Comparison of ENCODE assay signal across 8 cellular contexts in genomic region chr22:44697423-44698179, GRCh38. TPM values are rescaled to one million over a fixed set of nuclear protein-coding genes. Genes with fewer than 3 reads are reported as not detected.
A peak's percentile ranks its signal among the peaks of the same experiment; 100 is the strongest.
DNase-seq lines count a peak whose midpoint lies in the region; ATAC-seq, FAIRE-seq and TF ChIP-seq lines count a peak whose summit lies in the region.

No MANE protein-coding gene starts in this region.

- in situ Hi-C loops in Caki2 (cut with HindIII; ENCODE audit: low pct_unique_long_range_greater_than_20kb, low sequenced_read_pairs), result no loop called here

- intact Hi-C loops in left cardiac atrium (cut with DNase I), result loop anchor here (1.0 to 5.0 kb wide), 2 partner anchors 38 to 40 kb away; no protein-coding TSS in a partner anchor
- intact Hi-C loops in sigmoid colon (cut with DNase I), result loop anchor here (1.0 kb wide), 1 partner anchor 38 kb away; no protein-coding TSS in a partner anchor

- no peaks in the 10 kb centered on the region for H3K36me3 ChIP-seq in sigmoid colon

- peak; percentile 78 for FAIRE-seq in HTR-8/SVneo (lab: Jason Lieb, UNC)

- peaks cover 0 to 31% (median 23%) of the 10 kb centered on the region in 4 donors for H3K4me1 ChIP-seq in sigmoid colon

- no peak for TF ChIP-seq EP300 in sigmoid colon (IDR thresholded peaks at IDR 0.05)

- no peak for TF ChIP-seq POLR2A in sigmoid colon (IDR thresholded peaks at IDR 0.05)

- POLR2A ChIA-PET in T-cell (lab: Charles Lee), result no interaction called here

- no peak overlapping the region for H3K4me3 Mint-ChIP-seq in T-cell

- H3K27ac Mint-ChIP-seq in T-cell, result no peak overlapping the region

- DNase-seq in Caki2 (ENCODE audit: low read depth) (peak; percentile 67), HTR-8/SVneo (ENCODE audit: insufficient read length, low spot score) (peak; percentile 79), T-cell (peak; percentile 45 to 87 (median 78)), left cardiac atrium (peak; percentile 87), sigmoid colon (peak; percentile 86), DMS79 treated with DMSO at 0.1 percent for 48 hours (lab: John Stamatoyannopoulos, UW) (no peak)
- DNase-seq in activated naive CD8-positive, alpha-beta T cell treated with anti-CD3 and anti-CD28 coated beads, Interleukin-2, amount 50 U/mL, for 16 hours (ENCODE audit: low read depth, low spot score), result peak; percentile 69

- ATAC-seq in T-cell (replicated peaks in 1 of 4) (peak; percentile 14 to 31 (median 24)), left cardiac atrium (peak; percentile 39 to 63), GM19455 (IDR thresholded peaks at IDR 0.05; ENCODE audit: unreplicated experiment) (no peak)

- H3K27me3 Mint-ChIP-seq in T-cell, result no peaks in the 10 kb centered on the region

- H3K4me3 ChIP-seq in sigmoid colon, result no peak overlapping the region

- H3K9me3 Mint-ChIP-seq in T-cell, result no peaks in the 10 kb centered on the region

- H3K27ac ChIP-seq in sigmoid colon, result peak overlapping the region in 1 of 4 donors; percentile 49

- H3K27me3 ChIP-seq in sigmoid colon, result peaks cover 5 to 41% (median 20%) of the 10 kb centered on the region in 3 donors

- WGBS in sigmoid colon, 2 donors, result 24 to 34% methylated on average over 22 of the region's 22 CpGs

- no peaks in the 10 kb centered on the region for H3K9me3 ChIP-seq in sigmoid colon

- CTCF ChIA-PET in T-cell (lab: Charles Lee), result interaction anchor here in 1 of 2 donors (0.6 to 2.8 kb wide), 2 partner anchors 20 to 38 kb away, joined by 9 to 11 read pairs; no protein-coding TSS in a partner anchor

- H3K4me1 Mint-ChIP-seq in T-cell, result peaks cover 3 to 17% (median 7%) of the 10 kb centered on the region in 3 donors

- H3K36me3 Mint-ChIP-seq in T-cell, result no peaks in the 10 kb centered on the region

- peak; percentile 57 to 92 (median 85) for TF ChIP-seq CTCF in sigmoid colon (IDR thresholded peaks at IDR 0.05)

RNA-seq across cellular contexts. Expression of gene PRR5, which starts 4.4 kb away (rescaled TPM):
- 51.9 and 65.0 TPM in 2 replicates for total RNA-seq in Caki2 (2014; rRNA removed; shearing (Covaris generic); ENCODE audit: low replicate concordance)
- total RNA-seq in T-cell (10 to 100 TPM; 37.0 to 64.0 (median 58.7) TPM), left cardiac atrium (10 to 100 TPM; 15.3 to 19.1 TPM), sigmoid colon (10 to 100 TPM in 2 of 4 donors, 1 to 10 TPM in 2; 7.9 to 13.6 (median 10.6) TPM)
- polyA plus RNA-seq in sigmoid colon, result 10 to 100 TPM; 12.7 to 35.6 (median 13.2) TPM

RNA-seq across cellular contexts. Expression of gene ARHGAP8, which starts 54.8 kb away (rescaled TPM):
- total RNA-seq in Caki2 (2014; rRNA removed; shearing (Covaris generic); ENCODE audit: low replicate concordance), result 3.0 and 7.7 TPM in 2 replicates
- total RNA-seq in T-cell (1 to 10 TPM in 4 of 5 donors, under 1 TPM in 1; 0.59 to 4.7 (median 2.0) TPM), left cardiac atrium (under 1 TPM; 0.32 to 0.89 TPM), sigmoid colon (1 to 10 TPM in 1 of 4 donors, under 1 TPM in 2, not detected in 1; 0.66 to 1.1 (median 0.81) TPM)
- polyA plus RNA-seq in sigmoid colon, result 10 to 100 TPM; 10.9 to 30.9 (median 12.0) TPM
